Comparison of ENCODE assay signal across 2 cellular contexts in the genomic region with DNA sequence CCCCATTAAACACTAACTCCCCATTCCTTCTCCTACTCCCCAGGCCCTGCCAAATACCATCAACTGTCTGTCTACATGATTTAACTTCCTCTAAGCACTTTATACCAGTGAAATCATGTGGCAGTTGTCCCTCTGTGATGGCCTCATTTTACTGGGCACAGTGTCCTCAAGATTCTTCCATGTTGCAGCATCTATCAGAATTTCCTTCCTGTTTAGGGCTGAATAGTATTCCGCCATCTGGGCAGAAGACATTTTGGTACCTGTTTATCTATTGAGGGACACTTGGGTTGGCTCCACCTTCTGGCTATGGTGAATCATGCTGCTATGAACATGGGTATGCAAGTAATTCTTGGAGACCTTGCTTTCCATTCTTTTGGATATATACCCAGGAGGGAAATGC.
TF ChIP-seq lines count a peak whose summit lies in the region.

No MANE protein-coding gene starts in this region.

TF ChIP-seq in HEK293, 187 proteins besides CTCF, POLR2A, EP300 and RAD21:
- TF ChIP-seq, protein P1, sequence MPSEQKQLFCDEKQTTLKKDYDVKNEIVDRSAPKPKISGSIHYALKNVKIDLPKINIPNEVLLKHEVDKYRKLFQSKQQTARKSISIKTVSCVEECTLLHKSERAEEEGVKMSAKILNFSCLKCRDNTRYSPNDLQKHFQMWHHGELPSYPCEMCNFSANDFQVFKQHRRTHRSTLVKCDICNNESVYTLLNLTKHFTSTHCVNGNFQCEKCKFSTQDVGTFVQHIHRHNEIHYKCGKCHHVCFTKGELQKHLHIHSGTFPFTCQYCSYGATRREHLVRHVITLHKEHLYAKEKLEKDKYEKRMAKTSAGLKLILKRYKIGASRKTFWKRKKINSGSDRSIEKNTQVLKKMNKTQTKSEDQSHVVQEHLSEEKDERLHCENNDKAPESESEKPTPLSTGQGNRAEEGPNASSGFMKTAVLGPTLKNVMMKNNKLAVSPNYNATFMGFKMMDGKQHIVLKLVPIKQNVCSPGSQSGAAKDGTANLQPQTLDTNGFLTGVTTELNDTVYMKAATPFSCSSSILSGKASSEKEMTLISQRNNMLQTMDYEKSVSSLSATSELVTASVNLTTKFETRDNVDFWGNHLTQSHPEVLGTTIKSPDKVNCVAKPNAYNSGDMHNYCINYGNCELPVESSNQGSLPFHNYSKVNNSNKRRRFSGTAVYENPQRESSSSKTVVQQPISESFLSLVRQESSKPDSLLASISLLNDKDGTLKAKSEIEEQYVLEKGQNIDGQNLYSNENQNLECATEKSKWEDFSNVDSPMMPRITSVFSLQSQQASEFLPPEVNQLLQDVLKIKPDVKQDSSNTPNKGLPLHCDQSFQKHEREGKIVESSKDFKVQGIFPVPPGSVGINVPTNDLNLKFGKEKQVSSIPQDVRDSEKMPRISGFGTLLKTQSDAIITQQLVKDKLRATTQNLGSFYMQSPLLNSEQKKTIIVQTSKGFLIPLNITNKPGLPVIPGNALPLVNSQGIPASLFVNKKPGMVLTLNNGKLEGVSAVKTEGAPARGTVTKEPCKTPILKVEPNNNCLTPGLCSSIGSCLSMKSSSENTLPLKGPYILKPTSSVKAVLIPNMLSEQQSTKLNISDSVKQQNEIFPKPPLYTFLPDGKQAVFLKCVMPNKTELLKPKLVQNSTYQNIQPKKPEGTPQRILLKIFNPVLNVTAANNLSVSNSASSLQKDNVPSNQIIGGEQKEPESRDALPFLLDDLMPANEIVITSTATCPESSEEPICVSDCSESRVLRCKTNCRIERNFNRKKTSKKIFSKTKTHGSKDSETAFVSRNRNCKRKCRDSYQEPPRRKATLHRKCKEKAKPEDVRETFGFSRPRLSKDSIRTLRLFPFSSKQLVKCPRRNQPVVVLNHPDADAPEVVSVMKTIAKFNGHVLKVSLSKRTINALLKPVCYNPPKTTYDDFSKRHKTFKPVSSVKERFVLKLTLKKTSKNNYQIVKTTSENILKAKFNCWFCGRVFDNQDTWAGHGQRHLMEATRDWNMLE (tag by site-specific recombination; conservative IDR thresholded peaks at IDR 0.05; ENCODE audit: low read depth): no peak
- TF ChIP-seq ZBTB21 (tag by site-specific recombination; IDR thresholded peaks at IDR 0.05): no peak
- no peak for TF ChIP-seq ZNF274 (IDR thresholded peaks at IDR 0.05; ENCODE audit: low read length)
- TF ChIP-seq ZNF274 (tag by site-specific recombination; IDR thresholded peaks at IDR 0.05; ENCODE audit: borderline replicate concordance): no peak
- peak; percentile 73 for TF ChIP-seq ZNF146 (tag by site-specific recombination; IDR thresholded peaks at IDR 0.05)
- no peak for TF ChIP-seq ZNF416 (tag by site-specific recombination; IDR thresholded peaks at IDR 0.05)
- no peak for TF ChIP-seq ZNF530 (tag by site-specific recombination; IDR thresholded peaks at IDR 0.05; ENCODE audit: low read depth)
- TF ChIP-seq ZNF514 (tag by site-specific recombination; IDR thresholded peaks at IDR 0.05): no peak
- TF ChIP-seq ZNF473 (tag by site-specific recombination; IDR thresholded peaks at IDR 0.05): no peak
- TF ChIP-seq, protein P2, sequence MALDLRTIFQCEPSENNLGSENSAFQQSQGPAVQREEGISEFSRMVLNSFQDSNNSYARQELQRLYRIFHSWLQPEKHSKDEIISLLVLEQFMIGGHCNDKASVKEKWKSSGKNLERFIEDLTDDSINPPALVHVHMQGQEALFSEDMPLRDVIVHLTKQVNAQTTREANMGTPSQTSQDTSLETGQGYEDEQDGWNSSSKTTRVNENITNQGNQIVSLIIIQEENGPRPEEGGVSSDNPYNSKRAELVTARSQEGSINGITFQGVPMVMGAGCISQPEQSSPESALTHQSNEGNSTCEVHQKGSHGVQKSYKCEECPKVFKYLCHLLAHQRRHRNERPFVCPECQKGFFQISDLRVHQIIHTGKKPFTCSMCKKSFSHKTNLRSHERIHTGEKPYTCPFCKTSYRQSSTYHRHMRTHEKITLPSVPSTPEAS (tag by site-specific recombination; IDR thresholded peaks at IDR 0.05): no peak
TF ChIP-seq in HEK293: peak in this region for 1.

TF ChIP-seq in SK-N-SH treated with all-trans-retinoic acid at 6 μM for 48 hours, 23 proteins besides CTCF, POLR2A, EP300 and RAD21 (continued from another document):
- TF ChIP-seq, protein P3, sequence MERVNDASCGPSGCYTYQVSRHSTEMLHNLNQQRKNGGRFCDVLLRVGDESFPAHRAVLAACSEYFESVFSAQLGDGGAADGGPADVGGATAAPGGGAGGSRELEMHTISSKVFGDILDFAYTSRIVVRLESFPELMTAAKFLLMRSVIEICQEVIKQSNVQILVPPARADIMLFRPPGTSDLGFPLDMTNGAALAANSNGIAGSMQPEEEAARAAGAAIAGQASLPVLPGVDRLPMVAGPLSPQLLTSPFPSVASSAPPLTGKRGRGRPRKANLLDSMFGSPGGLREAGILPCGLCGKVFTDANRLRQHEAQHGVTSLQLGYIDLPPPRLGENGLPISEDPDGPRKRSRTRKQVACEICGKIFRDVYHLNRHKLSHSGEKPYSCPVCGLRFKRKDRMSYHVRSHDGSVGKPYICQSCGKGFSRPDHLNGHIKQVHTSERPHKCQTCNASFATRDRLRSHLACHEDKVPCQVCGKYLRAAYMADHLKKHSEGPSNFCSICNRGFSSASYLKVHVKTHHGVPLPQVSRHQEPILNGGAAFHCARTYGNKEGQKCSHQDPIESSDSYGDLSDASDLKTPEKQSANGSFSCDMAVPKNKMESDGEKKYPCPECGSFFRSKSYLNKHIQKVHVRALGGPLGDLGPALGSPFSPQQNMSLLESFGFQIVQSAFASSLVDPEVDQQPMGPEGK (CRISPR knock-in tag; IDR thresholded peaks at IDR 0.05; ENCODE audit: borderline replicate concordance): no peak
- no peak for TF ChIP-seq PPARA (CRISPR knock-in tag; IDR thresholded peaks at IDR 0.05; ENCODE audit: borderline replicate concordance)
- TF ChIP-seq CSDC2 (CRISPR knock-in tag; IDR thresholded peaks at IDR 0.05): no peak
- TF ChIP-seq RARB (CRISPR knock-in tag; IDR thresholded peaks at IDR 0.05): no peak
- TF ChIP-seq ZNF70 (CRISPR knock-in tag; IDR thresholded peaks at IDR 0.05): no peak
- TF ChIP-seq, protein P4, sequence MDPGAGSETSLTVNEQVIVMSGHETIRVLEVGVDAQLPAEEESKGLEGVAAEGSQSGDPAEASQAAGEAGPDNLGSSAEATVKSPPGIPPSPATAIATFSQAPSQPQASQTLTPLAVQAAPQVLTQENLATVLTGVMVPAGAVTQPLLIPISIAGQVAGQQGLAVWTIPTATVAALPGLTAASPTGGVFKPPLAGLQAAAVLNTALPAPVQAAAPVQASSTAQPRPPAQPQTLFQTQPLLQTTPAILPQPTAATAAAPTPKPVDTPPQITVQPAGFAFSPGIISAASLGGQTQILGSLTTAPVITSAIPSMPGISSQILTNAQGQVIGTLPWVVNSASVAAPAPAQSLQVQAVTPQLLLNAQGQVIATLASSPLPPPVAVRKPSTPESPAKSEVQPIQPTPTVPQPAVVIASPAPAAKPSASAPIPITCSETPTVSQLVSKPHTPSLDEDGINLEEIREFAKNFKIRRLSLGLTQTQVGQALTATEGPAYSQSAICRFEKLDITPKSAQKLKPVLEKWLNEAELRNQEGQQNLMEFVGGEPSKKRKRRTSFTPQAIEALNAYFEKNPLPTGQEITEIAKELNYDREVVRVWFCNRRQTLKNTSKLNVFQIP (CRISPR knock-in tag; IDR thresholded peaks at IDR 0.05; ENCODE audit: borderline replicate concordance, low read depth): no peak
- TF ChIP-seq, protein P5, sequence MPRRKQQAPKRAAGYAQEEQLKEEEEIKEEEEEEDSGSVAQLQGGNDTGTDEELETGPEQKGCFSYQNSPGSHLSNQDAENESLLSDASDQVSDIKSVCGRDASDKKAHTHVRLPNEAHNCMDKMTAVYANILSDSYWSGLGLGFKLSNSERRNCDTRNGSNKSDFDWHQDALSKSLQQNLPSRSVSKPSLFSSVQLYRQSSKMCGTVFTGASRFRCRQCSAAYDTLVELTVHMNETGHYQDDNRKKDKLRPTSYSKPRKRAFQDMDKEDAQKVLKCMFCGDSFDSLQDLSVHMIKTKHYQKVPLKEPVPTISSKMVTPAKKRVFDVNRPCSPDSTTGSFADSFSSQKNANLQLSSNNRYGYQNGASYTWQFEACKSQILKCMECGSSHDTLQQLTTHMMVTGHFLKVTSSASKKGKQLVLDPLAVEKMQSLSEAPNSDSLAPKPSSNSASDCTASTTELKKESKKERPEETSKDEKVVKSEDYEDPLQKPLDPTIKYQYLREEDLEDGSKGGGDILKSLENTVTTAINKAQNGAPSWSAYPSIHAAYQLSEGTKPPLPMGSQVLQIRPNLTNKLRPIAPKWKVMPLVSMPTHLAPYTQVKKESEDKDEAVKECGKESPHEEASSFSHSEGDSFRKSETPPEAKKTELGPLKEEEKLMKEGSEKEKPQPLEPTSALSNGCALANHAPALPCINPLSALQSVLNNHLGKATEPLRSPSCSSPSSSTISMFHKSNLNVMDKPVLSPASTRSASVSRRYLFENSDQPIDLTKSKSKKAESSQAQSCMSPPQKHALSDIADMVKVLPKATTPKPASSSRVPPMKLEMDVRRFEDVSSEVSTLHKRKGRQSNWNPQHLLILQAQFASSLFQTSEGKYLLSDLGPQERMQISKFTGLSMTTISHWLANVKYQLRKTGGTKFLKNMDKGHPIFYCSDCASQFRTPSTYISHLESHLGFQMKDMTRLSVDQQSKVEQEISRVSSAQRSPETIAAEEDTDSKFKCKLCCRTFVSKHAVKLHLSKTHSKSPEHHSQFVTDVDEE (CRISPR knock-in tag; IDR thresholded peaks at IDR 0.05): no peak
- no peak for TF ChIP-seq SNAI2 (CRISPR knock-in tag; IDR thresholded peaks at IDR 0.05)
- TF ChIP-seq, protein P6, sequence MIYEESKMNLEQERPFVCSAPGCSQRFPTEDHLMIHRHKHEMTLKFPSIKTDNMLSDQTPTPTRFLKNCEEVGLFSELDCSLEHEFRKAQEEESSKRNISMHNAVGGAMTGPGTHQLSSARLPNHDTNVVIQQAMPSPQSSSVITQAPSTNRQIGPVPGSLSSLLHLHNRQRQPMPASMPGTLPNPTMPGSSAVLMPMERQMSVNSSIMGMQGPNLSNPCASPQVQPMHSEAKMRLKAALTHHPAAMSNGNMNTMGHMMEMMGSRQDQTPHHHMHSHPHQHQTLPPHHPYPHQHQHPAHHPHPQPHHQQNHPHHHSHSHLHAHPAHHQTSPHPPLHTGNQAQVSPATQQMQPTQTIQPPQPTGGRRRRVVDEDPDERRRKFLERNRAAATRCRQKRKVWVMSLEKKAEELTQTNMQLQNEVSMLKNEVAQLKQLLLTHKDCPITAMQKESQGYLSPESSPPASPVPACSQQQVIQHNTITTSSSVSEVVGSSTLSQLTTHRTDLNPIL (CRISPR knock-in tag; IDR thresholded peaks at IDR 0.05; ENCODE audit: low read depth): no peak
- TF ChIP-seq ZFP30 (CRISPR knock-in tag; IDR thresholded peaks at IDR 0.05): no peak
